Comparison of ENCODE assay signal across 8 cellular contexts in genomic region chr17:6574689-6575595, GRCh38. TPM values are rescaled to one million over a fixed set of nuclear protein-coding genes. Genes with fewer than 3 reads are reported as not detected.
DNase-seq lines count a peak whose midpoint lies in the region; ATAC-seq and TF ChIP-seq lines count a peak whose summit lies in the region.

No MANE protein-coding gene starts in this region.

- H3K27ac ChIP-seq in H9 (ENCODE audit: insufficient read length, low read depth, low read length) = no peak overlapping the region

- H2BK15ac ChIP-seq in H9 (ENCODE audit: low read depth, low read length) = no peak overlapping the region

- H2BK12ac ChIP-seq in H9 (ENCODE audit: insufficient read length, low read depth, low read length) = no peak overlapping the region

- no peak overlapping the region for H3K4me2 ChIP-seq in H9 (ENCODE audit: insufficient read depth, insufficient read length, low read length)

- no peak overlapping the region for H2AFZ ChIP-seq in H9 (ENCODE audit: low read length)

- H2BK20ac ChIP-seq in H9 (ENCODE audit: low read depth, low read length, poor library complexity, severe bottlenecking) = no peak overlapping the region

- POLR2A ChIA-PET in activated CD4-positive, alpha-beta T cell treated with anti-CD3 and anti-CD28 coated beads, Interleukin-2, amount 10 ng/mL, durations not matched to agents 7 days and 5 days (lab: Charles Lee) = no interaction called here

- WGBS in H9 (ENCODE audit: extremely low coverage, insufficient read length, low lambda C conversion rate) = no CpG with 5 or more reads among the region's 23 CpGs

- no peak overlapping the region for H3K23ac ChIP-seq in H9 (ENCODE audit: insufficient read length, low read depth, low read length)

- CTCF ChIA-PET in activated CD4-positive, alpha-beta T cell treated with anti-CD3 and anti-CD28 coated beads, Interleukin-2, amount 10 ng/mL, durations not matched to agents 7 days and 5 days (lab: Charles Lee) = interaction anchor here (0.5 to 1.5 kb wide), 3 partner anchors 9 to 1488 kb away, joined by 3 read pairs; no protein-coding TSS in a partner anchor

- H3K4me1 Mint-ChIP-seq in H9 (peaks cover 22 to 37% of the 10 kb centered on the region in 2 experiments), progenitor cell of endocrine pancreas (ENCODE audit: low read depth) (peaks cover 2% of the 10 kb centered on the region)
- peaks cover 14% of the 10 kb centered on the region for H3K4me1 Mint-ChIP-seq in activated CD4-positive, alpha-beta T cell treated with anti-CD3 and anti-CD28 coated beads, Interleukin-2, amount 10 ng/mL, durations not matched to agents 7 days and 5 days

- H3K79me2 ChIP-seq in H9 (ENCODE audit: insufficient read depth, low read length) = no peaks in the 10 kb centered on the region

- H3K36me3 Mint-ChIP-seq in H9 (ENCODE audit: insufficient read depth in 1 of 3, low read depth in 3 of 3) (peaks cover 10 to 35% (median 22%) of the 10 kb centered on the region in 3 experiments; a peak in 6 of 7 replicates), progenitor cell of endocrine pancreas (ENCODE audit: insufficient read depth) (peaks cover 19% of the 10 kb centered on the region)
- peaks cover 3% of the 10 kb centered on the region for H3K36me3 Mint-ChIP-seq in activated CD4-positive, alpha-beta T cell treated with anti-CD3 and anti-CD28 coated beads, Interleukin-2, amount 10 ng/mL, durations not matched to agents 7 days and 5 days (ENCODE audit: low read depth)

- no peak overlapping the region for H3K4me3 ChIP-seq in AG09309 (ENCODE audit: control insufficient read depth, low read depth, low read length)
- H3K4me3 ChIP-seq in fibroblast of pulmonary artery (replicated peaks; ENCODE audit: low read depth, low read length) = no peak overlapping the region

- H3K4me1 ChIP-seq in H9 (ENCODE audit: insufficient read depth, low read length) = peaks cover 6% of the 10 kb centered on the region; the same call in 1 of the 2 replicates

- H3K27ac Mint-ChIP-seq in H9 (peak overlapping the region; percentile 52 to 79 (median 70); a peak in 5 of 7 replicates), progenitor cell of endocrine pancreas (peak overlapping the region; percentile 56)
- H3K27ac Mint-ChIP-seq in activated CD4-positive, alpha-beta T cell treated with anti-CD3 and anti-CD28 coated beads, Interleukin-2, amount 10 ng/mL, durations not matched to agents 7 days and 5 days = no peak overlapping the region

- H3K9ac ChIP-seq in H9 (ENCODE audit: extremely low read depth, insufficient read length, low read length) = no peak overlapping the region

- H2BK5ac ChIP-seq in H9 (ENCODE audit: insufficient read length, low read length) = no peak overlapping the region

- DNase-seq in AG09309 (ENCODE audit: low read depth) (no peak), H9 (no peak), fibroblast of pulmonary artery (ENCODE audit: low read depth) (peak; percentile 65), progenitor cell of endocrine pancreas (ENCODE audit: low spot score, unreplicated experiment) (no peak)
- DNase-seq in activated CD4-positive, alpha-beta T cell treated with anti-CD3 and anti-CD28 coated beads, Interleukin-2, amount 10 ng/mL, durations not matched to agents 7 days and 5 days = peak; percentile 28

- H3K27me3 ChIP-seq in H9 (ENCODE audit: insufficient read depth, low read length) = no peaks in the 10 kb centered on the region

- no peaks in the 10 kb centered on the region for H3K9me3 ChIP-seq in H9 (ENCODE audit: control insufficient read depth, low read depth, low read length)

- H3K23me2 ChIP-seq in H9 (ENCODE audit: insufficient read length, low read depth, low read length, poor library complexity, severe bottlenecking) = peaks cover 4% of the 10 kb centered on the region

- H2AK5ac ChIP-seq in H9 (ENCODE audit: insufficient read length, low read length) = no peak overlapping the region

- ATAC-seq in GM19035 (IDR thresholded peaks at IDR 0.05; ENCODE audit: unreplicated experiment) (no peak), HG03439 (IDR thresholded peaks at IDR 0.05; ENCODE audit: unreplicated experiment) (no peak), GM18867 (IDR thresholded peaks at IDR 0.05; ENCODE audit: unreplicated experiment) (no peak)

- no peak overlapping the region for H4K5ac ChIP-seq in H9 (ENCODE audit: insufficient read length, low read depth, low read length)

- H3K9me3 Mint-ChIP-seq in H9 (no peaks in the 10 kb centered on the region), progenitor cell of endocrine pancreas (ENCODE audit: low read depth) (no peaks in the 10 kb centered on the region)
- H3K9me3 Mint-ChIP-seq in activated CD4-positive, alpha-beta T cell treated with anti-CD3 and anti-CD28 coated beads, Interleukin-2, amount 10 ng/mL, durations not matched to agents 7 days and 5 days = no peaks in the 10 kb centered on the region

- no peak overlapping the region for H4K8ac ChIP-seq in H9 (replicated peaks; ENCODE audit: insufficient read length, low read depth, low read length)

- H3K79me1 ChIP-seq in H9 (ENCODE audit: insufficient read depth, low read depth, low read length, poor library complexity, severe bottlenecking) = no peaks in the 10 kb centered on the region

- H3K4ac ChIP-seq in H9 (ENCODE audit: low read depth, low read length) = no peak overlapping the region

- no peak overlapping the region for H2BK120ac ChIP-seq in H9 (ENCODE audit: low read depth, low read length, poor library complexity, severe bottlenecking)

- H4K20me1 ChIP-seq in H9 (ENCODE audit: control insufficient read depth, insufficient read depth, insufficient read length) = no peaks in the 10 kb centered on the region

- H3K4me3 Mint-ChIP-seq in H9 (no peak overlapping the region; a peak in 1 of 5 replicates), progenitor cell of endocrine pancreas (ENCODE audit: low read depth) (no peak overlapping the region)
- H3K4me3 Mint-ChIP-seq in activated CD4-positive, alpha-beta T cell treated with anti-CD3 and anti-CD28 coated beads, Interleukin-2, amount 10 ng/mL, durations not matched to agents 7 days and 5 days = no peak overlapping the region

- peak; percentile 13 for TF ChIP-seq CTCF in AG09309 (IDR thresholded peaks at IDR 0.05; ENCODE audit: control insufficient read depth, insufficient read depth, low read depth, low read length, missing control alignments)
- TF ChIP-seq CTCF in H9 (conservative IDR thresholded peaks at IDR 0.05) = 0 out of 3 replicates have a peak, but pooled peaks have one; percentile 18
- TF ChIP-seq CTCF in fibroblast of pulmonary artery (IDR thresholded peaks at IDR 0.05; ENCODE audit: low read length, missing control alignments) = peak; percentile 8
- no peak for TF ChIP-seq CTCF in progenitor cell of endocrine pancreas (IDR thresholded peaks at IDR 0.05; ENCODE audit: unreplicated experiment)

- no peak overlapping the region for H3K18ac ChIP-seq in H9 (ENCODE audit: insufficient read length, low read depth, low read length)

- H3T11ph ChIP-seq in H9 (ENCODE audit: low read length) = no peak overlapping the region

- no peak overlapping the region for H3K56ac ChIP-seq in H9 (ENCODE audit: insufficient read length, low read depth, low read length)

- no peaks in the 10 kb centered on the region for H3K27me3 Mint-ChIP-seq in H9 (ENCODE audit: low read depth)
- H3K27me3 Mint-ChIP-seq in activated CD4-positive, alpha-beta T cell treated with anti-CD3 and anti-CD28 coated beads, Interleukin-2, amount 10 ng/mL, durations not matched to agents 7 days and 5 days = no peaks in the 10 kb centered on the region
- no peaks in the 10 kb centered on the region for H3K27me3 Mint-ChIP-seq in progenitor cell of endocrine pancreas

- 0 out of 2 replicates have a peak overlapping the region, but pooled peaks have one; percentile 16 for H3K14ac ChIP-seq in H9 (ENCODE audit: insufficient read depth, low read length)

- no peak overlapping the region for H4K91ac ChIP-seq in H9 (ENCODE audit: insufficient read length, low read depth, low read length)

RNA-seq across cellular contexts. Expression of gene PITPNM3, which starts 18.6 kb away (rescaled TPM):
- total RNA-seq in H9 (2021) (2.7 and 3.4 TPM in 2 replicates), progenitor cell of endocrine pancreas (2.8 and 3.3 TPM in 2 replicates)
- under 1 TPM; 0.33 to 0.37 TPM for total RNA-seq in activated CD4-positive, alpha-beta T cell treated with anti-CD3 and anti-CD28 coated beads, Interleukin-2, amount 10 ng/mL, durations not matched to agents 7 days and 5 days

Comparison
In these comparisons a context has a peak if more than half of its experiments do, and no peak if none do; other contexts are left out.
1. DNase-seq: peak in activated CD4-positive, alpha-beta T cell treated with anti-CD3 and anti-CD28 coated beads, Interleukin-2, amount 10 ng/mL, durations not matched to agents 7 days and 5 days (single experiment) and fibroblast of pulmonary artery (single experiment); none in AG09309 (single experiment), H9 (single experiment) and progenitor cell of endocrine pancreas (single experiment).